Comparison of ENCODE assay signal across 34 cellular contexts in genomic region chr4:164799410-164799809, GRCh38. TPM values are rescaled to one million over a fixed set of nuclear protein-coding genes. Genes with fewer than 3 reads are reported as not detected.
"Had no signal": no experiment of that assay in that cellular context is flagged by ENCODE, and none has a peak within 500 bp of the region (broad histone marks: within the 10 kb centered on the region; RNA-seq: fewer than 3 reads in every experiment).

No MANE protein-coding gene starts in this region.

- H3K36me3 Mint-ChIP-seq: memory B cell; stimulated activated effector memory CD8-positive, alpha-beta T cell treated with anti-CD3 and anti-CD28 coated beads, Interleukin-12 subunit alpha, Interleukin-12 subunit beta, amount 100 ng/mL, for 72 hours had no signal

- H3K27me3 ChIP-seq: body of pancreas, cardiac muscle cell, heart right ventricle, tibial artery, uterus had no signal

- ATAC-seq: activated CD8-positive, alpha-beta T cell treated with anti-CD3 and anti-CD28 coated beads, Interleukin-2, amount 10 ng/mL, durations not matched to agents 7 days and 5 days; activated naive CD8-positive, alpha-beta T cell treated with anti-CD3 and anti-CD28 coated beads, Interleukin-2, amount 50 U/mL, for 24 hours; body of pancreas; heart right ventricle; left colon; sciatic nerve; stimulated activated effector memory CD8-positive, alpha-beta T cell treated with anti-CD3 and anti-CD28 coated beads, Interleukin-12 subunit alpha, Interleukin-12 subunit beta, amount 100 ng/mL, for 72 hours; stimulated activated naive CD8-positive, alpha-beta T cell treated with anti-CD3 and anti-CD28 coated beads, Interleukin-15, amount 100 ng/mL, for 72 hours had no signal

- H3K4me3 ChIP-seq: body of pancreas, cardiac muscle cell, heart right ventricle, tibial artery, uterus had no signal

- H3K4me1 ChIP-seq: body of pancreas, heart right ventricle, tibial artery, uterus had no signal

- H3K9me3 Mint-ChIP-seq: activated CD4-positive, alpha-beta T cell treated with anti-CD3 and anti-CD28 coated beads, Interleukin-2, amount 10 ng/mL, durations not matched to agents 7 days and 5 days; activated naive CD8-positive, alpha-beta T cell treated with anti-CD3 and anti-CD28 coated beads, Interleukin-2, amount 50 U/mL, for 24 hours; activated T-helper 1 cell treated with anti-CD3 and anti-CD28 coated beads, Interleukin-12 subunit alpha, Interleukin-12 subunit beta, Interleukin-2, Interleukin-4 antibody, amounts not matched to agents 30 ng/mL and 10 ng/mL and 1 ng/mL, durations not matched to agents 14 hours and 24 hours and 36 hours; memory B cell; stimulated activated effector memory CD8-positive, alpha-beta T cell treated with anti-CD3 and anti-CD28 coated beads, Interleukin-12 subunit alpha, Interleukin-12 subunit beta, amount 100 ng/mL, for 72 hours; stimulated activated naive CD8-positive, alpha-beta T cell treated with anti-CD3 and anti-CD28 coated beads, Interleukin-15, amount 100 ng/mL, for 72 hours had no signal

- H3K9me3 ChIP-seq: body of pancreas, heart right ventricle, tibial artery, uterus had no signal

- H3K27ac ChIP-seq: body of pancreas, cardiac muscle cell, heart right ventricle, tibial artery, uterus, VCaP had no signal

- H3K27me3 Mint-ChIP-seq: activated CD4-positive, alpha-beta T cell treated with anti-CD3 and anti-CD28 coated beads, Interleukin-2, amount 10 ng/mL, durations not matched to agents 7 days and 5 days; activated naive CD8-positive, alpha-beta T cell treated with anti-CD3 and anti-CD28 coated beads, Interleukin-2, amount 50 U/mL, for 24 hours had no signal

- H3K4me1 Mint-ChIP-seq: activated CD4-positive, alpha-beta T cell treated with anti-CD3 and anti-CD28 coated beads, Interleukin-2, amount 10 ng/mL, durations not matched to agents 7 days and 5 days; activated naive CD8-positive, alpha-beta T cell treated with anti-CD3 and anti-CD28 coated beads, Interleukin-2, amount 50 U/mL, for 24 hours; memory B cell; nephron progenitor cell; stimulated activated effector memory CD8-positive, alpha-beta T cell treated with anti-CD3 and anti-CD28 coated beads, Interleukin-12 subunit alpha, Interleukin-12 subunit beta, amount 100 ng/mL, for 72 hours; stimulated activated naive CD8-positive, alpha-beta T cell treated with anti-CD3 and anti-CD28 coated beads, Interleukin-15, amount 100 ng/mL, for 72 hours had no signal

- H3K27ac Mint-ChIP-seq: activated CD4-positive, alpha-beta T cell treated with anti-CD3 and anti-CD28 coated beads, Interleukin-2, amount 10 ng/mL, durations not matched to agents 7 days and 5 days; activated CD8-positive, alpha-beta T cell treated with anti-CD3 and anti-CD28 coated beads, Interleukin-2, amount 10 ng/mL, durations not matched to agents 7 days and 5 days; activated naive CD8-positive, alpha-beta T cell treated with anti-CD3 and anti-CD28 coated beads, Interleukin-2, amount 50 U/mL, for 24 hours; activated T-helper 1 cell treated with anti-CD3 and anti-CD28 coated beads, Interleukin-12 subunit alpha, Interleukin-12 subunit beta, Interleukin-2, Interleukin-4 antibody, amounts not matched to agents 30 ng/mL and 10 ng/mL and 1 ng/mL, durations not matched to agents 14 hours and 24 hours and 36 hours; memory B cell; nephron progenitor cell; stimulated activated effector memory CD8-positive, alpha-beta T cell treated with anti-CD3 and anti-CD28 coated beads, Interleukin-12 subunit alpha, Interleukin-12 subunit beta, amount 100 ng/mL, for 72 hours; stimulated activated naive CD8-positive, alpha-beta T cell treated with anti-CD3 and anti-CD28 coated beads, Interleukin-15, amount 100 ng/mL, for 72 hours had no signal

- H3K36me3 ChIP-seq: cardiac muscle cell, heart right ventricle, tibial artery, uterus had no signal

- DNase-seq: activated CD4-positive, alpha-beta T cell treated with anti-CD3 and anti-CD28 coated beads, Interleukin-2, amount 10 ng/mL, durations not matched to agents 7 days and 5 days; activated CD4-positive, CD25-positive, alpha-beta regulatory T cell treated with anti-CD3 and anti-CD28 coated beads, Interleukin-2, amount 50 U/mL, for 72 hours; activated CD8-positive, alpha-beta T cell treated with anti-CD3 and anti-CD28 coated beads, Interleukin-2, amount 10 ng/mL, durations not matched to agents 7 days and 5 days; activated gamma-delta T cell; activated naive CD4-positive, alpha-beta T cell treated with anti-CD3 and anti-CD28 coated beads, Interleukin-2, amount 50 U/mL, for 16 hours; activated naive CD8-positive, alpha-beta T cell treated with anti-CD3 and anti-CD28 coated beads, Interleukin-2, amount 50 U/mL, for 24 hours; anterior cingulate cortex; body of pancreas; cortex of kidney; foreskin fibroblast; heart right ventricle; left colon; nephron progenitor cell; small intestine; stimulated activated CD4-positive, alpha-beta T cell treated with anti-CD3 and anti-CD28 coated beads, Interleukin-2, amount 100 ng/mL, for 24 hours; stimulated activated naive CD8-positive, alpha-beta T cell treated with anti-CD3 and anti-CD28 coated beads, Interleukin-15, amount 100 ng/mL, for 72 hours; tibial artery; uterus had no signal

- H3K4me3 Mint-ChIP-seq: activated CD4-positive, alpha-beta T cell treated with anti-CD3 and anti-CD28 coated beads, Interleukin-2, amount 10 ng/mL, durations not matched to agents 7 days and 5 days; activated CD8-positive, alpha-beta T cell treated with anti-CD3 and anti-CD28 coated beads, Interleukin-2, amount 10 ng/mL, durations not matched to agents 7 days and 5 days; activated naive CD8-positive, alpha-beta T cell treated with anti-CD3 and anti-CD28 coated beads, Interleukin-2, amount 50 U/mL, for 24 hours; activated T-helper 1 cell treated with anti-CD3 and anti-CD28 coated beads, Interleukin-12 subunit alpha, Interleukin-12 subunit beta, Interleukin-2, Interleukin-4 antibody, amounts not matched to agents 30 ng/mL and 10 ng/mL and 1 ng/mL, durations not matched to agents 14 hours and 24 hours and 36 hours; memory B cell; nephron progenitor cell; stimulated activated effector memory CD8-positive, alpha-beta T cell treated with anti-CD3 and anti-CD28 coated beads, Interleukin-12 subunit alpha, Interleukin-12 subunit beta, amount 100 ng/mL, for 72 hours; stimulated activated naive CD8-positive, alpha-beta T cell treated with anti-CD3 and anti-CD28 coated beads, Interleukin-15, amount 100 ng/mL, for 72 hours had no signal

RNA-seq across cellular contexts. Expression of gene SMIM31, which starts 45.5 kb away (rescaled TPM):
- total RNA-seq: activated CD4-positive, alpha-beta T cell treated with anti-CD3 and anti-CD28 coated beads, Interleukin-2, amount 10 ng/mL, durations not matched to agents 7 days and 5 days; activated CD8-positive, alpha-beta T cell treated with anti-CD3 and anti-CD28 coated beads, Interleukin-2, amount 10 ng/mL, durations not matched to agents 7 days and 5 days; activated T-helper 1 cell treated with anti-CD3 and anti-CD28 coated beads, Interleukin-12 subunit alpha, Interleukin-12 subunit beta, Interleukin-2, Interleukin-4 antibody, amounts not matched to agents 30 ng/mL and 10 ng/mL and 1 ng/mL, durations not matched to agents 14 hours and 24 hours and 36 hours; cardiac muscle cell; cerebellum; epithelial cell of proximal tubule; fibroblast of lung; heart right ventricle; lower leg skin; mononuclear cell; myocyte; osteoblast; posterior vena cava; sciatic nerve; T-helper 2 cell treated with Interferon-gamma antibody and Interleukin-4, amounts not matched to agents 100 ng/mL and 5 ng/mL, for 36 hours; uterus had no signal
- polyA plus RNA-seq: cardiac muscle cell, fibroblast of lung, heart right ventricle, keratinocyte had no signal
